27 cellular contexts compared by ENCODE assay signal in genomic region chr9:14530301-14530700, GRCh38.
DNase-seq lines count a peak whose midpoint lies in the region; ATAC-seq and TF ChIP-seq lines count a peak whose summit lies in the region.
"Had no signal": no experiment of that assay in that cellular context is flagged by ENCODE, and none has a peak within 500 bp of the region (broad histone marks: within the 10 kb centered on the region; RNA-seq: fewer than 3 reads in every experiment).

No MANE protein-coding gene starts in this region.

- no peaks in the 10 kb centered on the region for H3K9me3 ChIP-seq in CD8-positive, alpha-beta memory T cell (ENCODE audit: low read length)
- H3K9me3 ChIP-seq in GM23248 (ENCODE audit: low read depth) (no peaks in the 10 kb centered on the region), heart left ventricle (no peaks in the 10 kb centered on the region)
- H3K9me3 ChIP-seq: gastrocnemius medialis, SJSA1, thyroid gland had no signal

- H3K4me1 Mint-ChIP-seq in CD8-positive, alpha-beta memory T cell, result no peaks in the 10 kb centered on the region
- peaks cover 61% of the 10 kb centered on the region for H3K4me1 Mint-ChIP-seq in WTC11
- H3K4me1 Mint-ChIP-seq: CD4-positive, alpha-beta memory T cell; immature natural killer cell; stimulated activated naive CD8-positive, alpha-beta T cell treated with anti-CD3 and anti-CD28 coated beads, Interleukin-15, amount 100 ng/mL, for 72 hours had no signal

- H3K9me3 Mint-ChIP-seq in CD8-positive, alpha-beta memory T cell, result peaks cover 0 to 2% (median 0%) of the 10 kb centered on the region in 5 donors
- no peaks in the 10 kb centered on the region for H3K9me3 Mint-ChIP-seq in WTC11
- H3K9me3 Mint-ChIP-seq: activated CD4-positive, alpha-beta memory T cell treated with anti-CD3 and anti-CD28 coated beads for 36 hours; dendritic cell treated with granulocyte-macrophage colony-stimulating factor and Interleukin-4, amounts not matched to agents 40 ng/mL and 50 ng/mL, for 4 days; stimulated activated naive CD8-positive, alpha-beta T cell treated with anti-CD3 and anti-CD28 coated beads, Interleukin-15, amount 100 ng/mL, for 72 hours had no signal

- H3K27me3 ChIP-seq in CD8-positive, alpha-beta memory T cell (ENCODE audit: insufficient read depth, low read length, poor library complexity, severe bottlenecking), result no peaks in the 10 kb centered on the region
- no peaks in the 10 kb centered on the region for H3K27me3 ChIP-seq in mesendoderm (ENCODE audit: insufficient read depth, low read length, poor library complexity)
- peaks cover 18% of the 10 kb centered on the region for H3K27me3 ChIP-seq in GM23248 (replicated peaks; ENCODE audit: insufficient read depth)
- H3K27me3 ChIP-seq in heart left ventricle, result no peaks in the 10 kb centered on the region
- H3K27me3 ChIP-seq: gastrocnemius medialis, SJSA1, thyroid gland had no signal

- H3K27ac ChIP-seq in CD8-positive, alpha-beta memory T cell (ENCODE audit: low read depth, low read length), result peak overlapping the region; percentile 45
- H3K27ac ChIP-seq in mesendoderm (ENCODE audit: low read depth, low read length) (no peak overlapping the region), GM23248 (no peak overlapping the region), heart left ventricle (no peak overlapping the region)
- H3K27ac ChIP-seq: gastrocnemius medialis, SJSA1, thyroid gland had no signal

- no peak overlapping the region for H2AK5ac ChIP-seq in mesendoderm (ENCODE audit: low read length)

- H3K4me1 ChIP-seq in CD8-positive, alpha-beta memory T cell (ENCODE audit: insufficient read depth, low read length), result no peaks in the 10 kb centered on the region
- H3K4me1 ChIP-seq in mesendoderm (ENCODE audit: control insufficient read depth, low read depth, low read length) (peaks cover 23% of the 10 kb centered on the region), GM23248 (ENCODE audit: insufficient read depth) (no peaks in the 10 kb centered on the region), heart left ventricle (peaks cover 0 to 22% (median 8%) of the 10 kb centered on the region in 12 donors)
- H3K4me1 ChIP-seq: SJSA1, thyroid gland had no signal

- no peak overlapping the region for H4K5ac ChIP-seq in mesendoderm (ENCODE audit: low read length)

- no peak overlapping the region for H3K9ac ChIP-seq in mesendoderm (ENCODE audit: low read length)
- no peak overlapping the region for H3K9ac ChIP-seq in GM23248

- H3K4me2 ChIP-seq in mesendoderm (ENCODE audit: low read length), result no peak overlapping the region
- H3K4me2 ChIP-seq in GM23248 (ENCODE audit: unreplicated experiment), result no peak overlapping the region

- no peak overlapping the region for H2AFZ ChIP-seq in GM23248

- intact Hi-C loops in heart left ventricle (cut with DNase I), result loop anchor here in 3 of 10 donors (10.0 kb wide), 3 partner anchors 46 to 124 kb away; no protein-coding TSS in a partner anchor

- H2BK15ac ChIP-seq in mesendoderm (replicated peaks; ENCODE audit: low read depth), result no peak overlapping the region

- no peaks in the 10 kb centered on the region for H3K36me3 Mint-ChIP-seq in CD8-positive, alpha-beta memory T cell
- no peaks in the 10 kb centered on the region for H3K36me3 Mint-ChIP-seq in WTC11
- H3K36me3 Mint-ChIP-seq: activated CD4-positive, alpha-beta memory T cell treated with anti-CD3 and anti-CD28 coated beads for 36 hours; CD4-positive, alpha-beta memory T cell; immature natural killer cell had no signal

- no peak overlapping the region for H3K4me3 Mint-ChIP-seq in CD8-positive, alpha-beta memory T cell
- H3K4me3 Mint-ChIP-seq in WTC11, result no peak overlapping the region
- H3K4me3 Mint-ChIP-seq: activated CD4-positive, alpha-beta memory T cell treated with anti-CD3 and anti-CD28 coated beads for 36 hours; CD4-positive, alpha-beta memory T cell; dendritic cell treated with granulocyte-macrophage colony-stimulating factor and Interleukin-4, amounts not matched to agents 40 ng/mL and 50 ng/mL, for 4 days; immature natural killer cell; stimulated activated naive CD8-positive, alpha-beta T cell treated with anti-CD3 and anti-CD28 coated beads, Interleukin-15, amount 100 ng/mL, for 72 hours had no signal

- no peak overlapping the region for H3K27ac Mint-ChIP-seq in CD8-positive, alpha-beta memory T cell
- peak overlapping the region; percentile 54 for H3K27ac Mint-ChIP-seq in WTC11
- H3K27ac Mint-ChIP-seq: activated CD4-positive, alpha-beta memory T cell treated with anti-CD3 and anti-CD28 coated beads for 36 hours; CD4-positive, alpha-beta memory T cell; dendritic cell treated with granulocyte-macrophage colony-stimulating factor and Interleukin-4, amounts not matched to agents 40 ng/mL and 50 ng/mL, for 4 days; immature natural killer cell; stimulated activated naive CD8-positive, alpha-beta T cell treated with anti-CD3 and anti-CD28 coated beads, Interleukin-15, amount 100 ng/mL, for 72 hours had no signal

- H3K36me3 ChIP-seq in CD8-positive, alpha-beta memory T cell (ENCODE audit: insufficient read depth, low read length), result no peaks in the 10 kb centered on the region
- no peaks in the 10 kb centered on the region for H3K36me3 ChIP-seq in mesendoderm (ENCODE audit: control insufficient read depth, insufficient read depth, low read length)
- H3K36me3 ChIP-seq in GM23248 (ENCODE audit: low read depth), result no peaks in the 10 kb centered on the region
- H3K36me3 ChIP-seq in heart left ventricle, result no peaks in the 10 kb centered on the region
- H3K36me3 ChIP-seq: gastrocnemius medialis, SJSA1, thyroid gland had no signal

- no peak overlapping the region for H2BK5ac ChIP-seq in mesendoderm (ENCODE audit: low read length)

- in situ Hi-C loops in GM23248 (cut with MboI), result no loop called here

- TF ChIP-seq POLR2A in heart left ventricle (IDR thresholded peaks at IDR 0.05), result no peak

- no peak overlapping the region for H3K4ac ChIP-seq in mesendoderm (ENCODE audit: low read depth, low read length)

- peak overlapping the region; percentile 53 for H3K56ac ChIP-seq in mesendoderm (ENCODE audit: low read length)

- H3F3A ChIP-seq in GM23248 (ENCODE audit: insufficient read depth), result no peaks in the 10 kb centered on the region

- TF ChIP-seq CTCF in WTC11 (IDR thresholded peaks at IDR 0.05) (no peak), heart left ventricle (IDR thresholded peaks at IDR 0.05) (no peak)

- no peak overlapping the region for H3K18ac ChIP-seq in mesendoderm (ENCODE audit: low read length)

- H4K8ac ChIP-seq in mesendoderm (ENCODE audit: low read depth, low read length), result no peak overlapping the region

- no peak overlapping the region for H3K23ac ChIP-seq in mesendoderm (ENCODE audit: low read length)

- H3K79me2 ChIP-seq in mesendoderm (ENCODE audit: control insufficient read depth, insufficient read depth, low read length), result no peaks in the 10 kb centered on the region
- no peaks in the 10 kb centered on the region for H3K79me2 ChIP-seq in GM23248 (ENCODE audit: insufficient read depth)

- POLR2A ChIA-PET in CD8-positive, alpha-beta memory T cell (lab: Charles Lee), result no interaction called here
- POLR2A ChIA-PET in WTC11 (lab: Charles Lee), result no interaction called here

- no peak overlapping the region for H2BK120ac ChIP-seq in mesendoderm (ENCODE audit: low read depth, low read length)

- no peaks in the 10 kb centered on the region for H4K20me1 ChIP-seq in GM23248 (ENCODE audit: insufficient read depth)

- no peaks in the 10 kb centered on the region for H3K79me1 ChIP-seq in mesendoderm (ENCODE audit: low read length)

- no peak overlapping the region for H3K4me3 ChIP-seq in CD8-positive, alpha-beta memory T cell (ENCODE audit: low read length)
- H3K4me3 ChIP-seq in mesendoderm (ENCODE audit: low read length) (no peak overlapping the region), GM23248 (no peak overlapping the region), heart left ventricle (no peak overlapping the region)
- H3K4me3 ChIP-seq: gastrocnemius medialis, SJSA1, thyroid gland had no signal

- peaks cover 5 to 6% of the 10 kb centered on the region in 2 donors for H3K27me3 Mint-ChIP-seq in CD8-positive, alpha-beta memory T cell
- peaks cover 2% of the 10 kb centered on the region; the same call in 1 of the 2 replicates for H3K27me3 Mint-ChIP-seq in WTC11 (ENCODE audit: low read depth)
- H3K27me3 Mint-ChIP-seq: dendritic cell treated with granulocyte-macrophage colony-stimulating factor and Interleukin-4, amounts not matched to agents 40 ng/mL and 50 ng/mL, for 4 days had no signal

- CTCF ChIA-PET in CD8-positive, alpha-beta memory T cell (lab: Charles Lee), result no interaction called here
- CTCF ChIA-PET in WTC11 (lab: Charles Lee), result no interaction called here

- no peak for ATAC-seq in WTC11
- ATAC-seq in GM18520 (IDR thresholded peaks at IDR 0.05; ENCODE audit: unreplicated experiment), result no peak
- no peak for ATAC-seq in heart left ventricle
- ATAC-seq in GM21381 (IDR thresholded peaks at IDR 0.05; ENCODE audit: unreplicated experiment), result no peak
- ATAC-seq: gastrocnemius medialis; left lobe of liver; stimulated activated naive CD8-positive, alpha-beta T cell treated with anti-CD3 and anti-CD28 coated beads, Interleukin-15, amount 100 ng/mL, for 72 hours had no signal

- WGBS in mesendoderm (ENCODE audit: extremely low coverage, insufficient coverage, low lambda C conversion rate), result no CpG with 5 or more reads among the region's 5 CpGs
- WGBS in GM23248 (ENCODE audit: low coverage in 1 of 2, low lambda C conversion rate in 2 of 2, missing lambda C conversion rate in 2 of 2), 2 experiments, result 81 to 86% methylated on average over 5 of the region's 5 CpGs
- 66 to 72% (median 70%) methylated on average over 5 of the region's 5 CpGs for whole genome bisulfite sequencing in heart left ventricle, 4 donors

- no peaks in the 10 kb centered on the region for H3K9me2 ChIP-seq in GM23248 (ENCODE audit: insufficient read depth)

- DNase-seq in CD8-positive, alpha-beta memory T cell, result no peak
- DNase-seq in NCI-H146 treated with DMSO at 0.1 percent for 48 hours (lab: John Stamatoyannopoulos, UW; ENCODE audit: unreplicated experiment) (peak; percentile 68), WTC11 (ENCODE audit: low spot score) (no peak), mesendoderm (no peak), GM23248 (no peak), heart left ventricle (no peak)
- DNase-seq: activated CD4-positive, alpha-beta memory T cell treated with anti-CD3 and anti-CD28 coated beads for 36 hours; activated CD4-positive, CD25-positive, alpha-beta regulatory T cell treated with anti-CD3 and anti-CD28 coated beads, Interleukin-2, amount 50 U/mL, for 72 hours; activated CD8-positive, alpha-beta memory T cell treated with anti-CD3 and anti-CD28 coated beads, Interleukin-2, amount 50 U/mL, for 4 hours; activated naive CD4-positive, alpha-beta T cell treated with anti-CD3 and anti-CD28 coated beads, Interleukin-2, amount 50 U/mL, for 16 hours; CD4-positive, alpha-beta memory T cell; gastrocnemius medialis; H7; hypothalamus; immature natural killer cell; KBM-7; mesenchymal stem cell; NCI-H510A; occipital lobe; stimulated activated naive CD8-positive, alpha-beta T cell treated with anti-CD3 and anti-CD28 coated beads, Interleukin-15, amount 100 ng/mL, for 72 hours; T-helper 1 cell; thyroid gland had no signal

TF ChIP-seq in WTC11, 78 proteins besides CTCF, POLR2A, EP300 and RAD21 (continues in another document):
- TF ChIP-seq CBFB (CRISPR knock-in tag; IDR thresholded peaks at IDR 0.05; ENCODE audit: low read depth) (no peak), NR3C1 (CRISPR knock-in tag; conservative IDR thresholded peaks at IDR 0.05; ENCODE audit: low read depth) (no peak), JUN (CRISPR knock-in tag; IDR thresholded peaks at IDR 0.05) (no peak)
